Comparison of ENCODE assay signal across 22 cellular contexts in genomic region chr2:231467613-231468525, GRCh38. TPM values are rescaled to one million over a fixed set of nuclear protein-coding genes. Genes with fewer than 3 reads are reported as not detected.
DNase-seq lines count a peak whose midpoint lies in the region; ATAC-seq and TF ChIP-seq lines count a peak whose summit lies in the region.
"Had no signal": no experiment of that assay in that cellular context is flagged by ENCODE, and none has a peak within 500 bp of the region (broad histone marks: within the 10 kb centered on the region; RNA-seq: fewer than 3 reads in every experiment).

No MANE protein-coding gene starts in this region.

- no peaks in the 10 kb centered on the region for H3K9me3 ChIP-seq in spleen
- H3K9me3 ChIP-seq: psoas muscle had no signal

- H3K36me3 ChIP-seq in spleen, result peaks cover 0 to 3% (median under 1%) of the 10 kb centered on the region in 6 donors

- peaks cover 9 to 37% (median 24%) of the 10 kb centered on the region in 6 donors for H3K4me1 ChIP-seq in spleen

- peaks cover 10% of the 10 kb centered on the region for H3K36me3 Mint-ChIP-seq in activated CD4-positive, alpha-beta T cell treated with anti-CD3 and anti-CD28 coated beads, Interleukin-2, amount 10 ng/mL, durations not matched to agents 7 days and 5 days (ENCODE audit: low read depth)
- H3K36me3 Mint-ChIP-seq in activated T-helper 1 cell treated with anti-CD3 and anti-CD28 coated beads, Interleukin-12 subunit alpha, Interleukin-12 subunit beta, Interleukin-2, Interleukin-4 antibody, amounts not matched to agents 30 ng/mL and 10 ng/mL and 1 ng/mL, durations not matched to agents 14 hours and 24 hours and 36 hours (ENCODE audit: low read depth), result peaks cover 10% of the 10 kb centered on the region

- no peaks in the 10 kb centered on the region for H3K27me3 Mint-ChIP-seq in activated CD4-positive, alpha-beta T cell treated with anti-CD3 and anti-CD28 coated beads, Interleukin-2, amount 10 ng/mL, durations not matched to agents 7 days and 5 days
- peaks cover 4% of the 10 kb centered on the region for H3K27me3 Mint-ChIP-seq in activated T-helper 1 cell treated with anti-CD3 and anti-CD28 coated beads, Interleukin-12 subunit alpha, Interleukin-12 subunit beta, Interleukin-2, Interleukin-4 antibody, amounts not matched to agents 30 ng/mL and 10 ng/mL and 1 ng/mL, durations not matched to agents 14 hours and 24 hours and 36 hours (ENCODE audit: insufficient read depth)
- H3K27me3 Mint-ChIP-seq: activated CD4-positive, alpha-beta memory T cell treated with anti-CD3 and anti-CD28 coated beads for 36 hours; CD4-positive, CD25-positive, alpha-beta regulatory T cell; stimulated activated naive CD8-positive, alpha-beta T cell treated with anti-CD3 and anti-CD28 coated beads, Interleukin-15, Interleukin-2, amounts not matched to agents 100 ng/mL and 50 ng/mL, for 24 hours had no signal

- ATAC-seq in GM18873 (IDR thresholded peaks at IDR 0.05; ENCODE audit: low FRiP score, unreplicated experiment) (no peak), HG02885 (IDR thresholded peaks at IDR 0.05; ENCODE audit: poor library complexity, unreplicated experiment) (no peak)
- ATAC-seq: left ventricle myocardium superior, psoas muscle had no signal

- POLR2A ChIA-PET in activated CD4-positive, alpha-beta T cell treated with anti-CD3 and anti-CD28 coated beads, Interleukin-2, amount 10 ng/mL, durations not matched to agents 7 days and 5 days (lab: Charles Lee), result interaction anchor here (0.5 kb wide), 1 partner anchor 8 kb away, joined by 4 read pairs; no protein-coding TSS in a partner anchor

- WGBS in spleen, 5 donors, result 81 to 89% (median 84%) methylated on average over 10 to 12 of the region's 12 CpGs

- no peaks in the 10 kb centered on the region for H3K27me3 ChIP-seq in spleen (replicated peaks in 1 of 7)

- H3K4me1 Mint-ChIP-seq in activated CD4-positive, alpha-beta T cell treated with anti-CD3 and anti-CD28 coated beads, Interleukin-2, amount 10 ng/mL, durations not matched to agents 7 days and 5 days, result peaks cover 32% of the 10 kb centered on the region
- H3K4me1 Mint-ChIP-seq in activated T-helper 1 cell treated with anti-CD3 and anti-CD28 coated beads, Interleukin-12 subunit alpha, Interleukin-12 subunit beta, Interleukin-2, Interleukin-4 antibody, amounts not matched to agents 30 ng/mL and 10 ng/mL and 1 ng/mL, durations not matched to agents 14 hours and 24 hours and 36 hours (ENCODE audit: low read depth), result peaks cover 25% of the 10 kb centered on the region

- H3K4me3 Mint-ChIP-seq in activated CD4-positive, alpha-beta T cell treated with anti-CD3 and anti-CD28 coated beads, Interleukin-2, amount 10 ng/mL, durations not matched to agents 7 days and 5 days, result no peak overlapping the region
- no peak overlapping the region for H3K4me3 Mint-ChIP-seq in activated T-helper 1 cell treated with anti-CD3 and anti-CD28 coated beads, Interleukin-12 subunit alpha, Interleukin-12 subunit beta, Interleukin-2, Interleukin-4 antibody, amounts not matched to agents 30 ng/mL and 10 ng/mL and 1 ng/mL, durations not matched to agents 14 hours and 24 hours and 36 hours
- H3K4me3 Mint-ChIP-seq: activated CD4-positive, alpha-beta memory T cell treated with anti-CD3 and anti-CD28 coated beads for 36 hours; stimulated activated naive CD8-positive, alpha-beta T cell treated with anti-CD3 and anti-CD28 coated beads, Interleukin-15, Interleukin-2, amounts not matched to agents 100 ng/mL and 50 ng/mL, for 24 hours had no signal

- H3K27ac ChIP-seq in spleen, result no peak overlapping the region
- H3K27ac ChIP-seq: epithelial cell of prostate, GM23248, HL-60, psoas muscle had no signal

- H3K4me3 ChIP-seq in spleen, result no peak overlapping the region
- H3K4me3 ChIP-seq: GM23248, psoas muscle had no signal

- H3K9me3 Mint-ChIP-seq in activated CD4-positive, alpha-beta T cell treated with anti-CD3 and anti-CD28 coated beads, Interleukin-2, amount 10 ng/mL, durations not matched to agents 7 days and 5 days, result no peaks in the 10 kb centered on the region
- H3K9me3 Mint-ChIP-seq in activated T-helper 1 cell treated with anti-CD3 and anti-CD28 coated beads, Interleukin-12 subunit alpha, Interleukin-12 subunit beta, Interleukin-2, Interleukin-4 antibody, amounts not matched to agents 30 ng/mL and 10 ng/mL and 1 ng/mL, durations not matched to agents 14 hours and 24 hours and 36 hours, result no peaks in the 10 kb centered on the region
- H3K9me3 Mint-ChIP-seq: activated CD4-positive, alpha-beta memory T cell treated with anti-CD3 and anti-CD28 coated beads for 36 hours; CD4-positive, CD25-positive, alpha-beta regulatory T cell; stimulated activated naive CD8-positive, alpha-beta T cell treated with anti-CD3 and anti-CD28 coated beads, Interleukin-15, Interleukin-2, amounts not matched to agents 100 ng/mL and 50 ng/mL, for 24 hours had no signal

- DNase-seq in activated CD4-positive, alpha-beta T cell treated with anti-CD3 and anti-CD28 coated beads, Interleukin-2, amount 10 ng/mL, durations not matched to agents 7 days and 5 days, result no peak
- DNase-seq in activated CD4-positive, alpha-beta T cell treated with anti-CD3 and anti-CD28 coated beads for 48 hours, result no peak
- DNase-seq in activated T-helper 1 cell treated with anti-CD3 and anti-CD28 coated beads, Interleukin-12 subunit alpha, Interleukin-12 subunit beta, Interleukin-2, Interleukin-4 antibody, amounts not matched to agents 30 ng/mL and 10 ng/mL and 1 ng/mL, durations not matched to agents 14 hours and 24 hours and 36 hours (ENCODE audit: low spot score), result no peak
- DNase-seq in mesenteric fat pad (ENCODE audit: low spot score) (peak; percentile 55), spleen (peak; percentile 70), NCI-H2196 (lab: John Stamatoyannopoulos, UW; ENCODE audit: unreplicated experiment) (no peak)
- DNase-seq: activated CD4-positive, alpha-beta memory T cell treated with anti-CD3 and anti-CD28 coated beads for 36 hours; activated CD8-positive, alpha-beta memory T cell treated with anti-CD3 and anti-CD28 coated beads, Interleukin-2, amount 50 U/mL, for 4 hours; CD4-positive, CD25-positive, alpha-beta regulatory T cell; DMS153; GM23248; Karpas-422; left ventricle myocardium superior; NCI-H1694; psoas muscle; SHP77 treated with DMSO at 0.1 percent for 48 hours; SW 1271 had no signal

- TF ChIP-seq POLR2A in spleen (IDR thresholded peaks at IDR 0.05), result no peak

- CTCF ChIA-PET in activated CD4-positive, alpha-beta T cell treated with anti-CD3 and anti-CD28 coated beads, Interleukin-2, amount 10 ng/mL, durations not matched to agents 7 days and 5 days (lab: Charles Lee), result interaction anchor here (0.9 to 7.8 kb wide), 6 partner anchors 9 to 209 kb away, joined by 3 to 85 read pairs (median 4); no protein-coding TSS in a partner anchor

- intact Hi-C loops in activated T-helper 1 cell treated with anti-CD3 and anti-CD28 coated beads, Interleukin-12 subunit alpha, Interleukin-12 subunit beta, Interleukin-2, Interleukin-4 antibody, amounts not matched to agents 30 ng/mL and 10 ng/mL and 1 ng/mL, durations not matched to agents 14 hours and 24 hours and 36 hours (cut with micrococcal nuclease), result loop anchor here (10.0 kb wide), 2 partner anchors 497 to 1543 kb away; partner anchors contain the start of genes DIS3L2, FBXO36 and TRIP12
- intact Hi-C loops in spleen (cut with DNase I; ENCODE audit: low total_unique reads), result no loop called here

- TF ChIP-seq CTCF in spleen (IDR thresholded peaks at IDR 0.05 in 8 of 11, conservative IDR thresholded peaks at IDR 0.05 in 3 of 11), result no peak

- peak overlapping the region; percentile 21 for H3K27ac Mint-ChIP-seq in activated CD4-positive, alpha-beta T cell treated with anti-CD3 and anti-CD28 coated beads, Interleukin-2, amount 10 ng/mL, durations not matched to agents 7 days and 5 days
- H3K27ac Mint-ChIP-seq in activated T-helper 1 cell treated with anti-CD3 and anti-CD28 coated beads, Interleukin-12 subunit alpha, Interleukin-12 subunit beta, Interleukin-2, Interleukin-4 antibody, amounts not matched to agents 30 ng/mL and 10 ng/mL and 1 ng/mL, durations not matched to agents 14 hours and 24 hours and 36 hours, result peak overlapping the region; percentile 52
- H3K27ac Mint-ChIP-seq: activated CD4-positive, alpha-beta memory T cell treated with anti-CD3 and anti-CD28 coated beads for 36 hours; stimulated activated naive CD8-positive, alpha-beta T cell treated with anti-CD3 and anti-CD28 coated beads, Interleukin-15, Interleukin-2, amounts not matched to agents 100 ng/mL and 50 ng/mL, for 24 hours had no signal

RNA-seq across cellular contexts. Expression of gene NCL, which starts 3.6 kb away (rescaled TPM):
- total RNA-seq in activated CD4-positive, alpha-beta T cell treated with anti-CD3 and anti-CD28 coated beads, Interleukin-2, amount 10 ng/mL, durations not matched to agents 7 days and 5 days, result 100 to 1,000 TPM; 542 to 599 TPM
- 1,388 and 1,421 TPM in 2 replicates for total RNA-seq in activated T-helper 1 cell treated with anti-CD3 and anti-CD28 coated beads, Interleukin-12 subunit alpha, Interleukin-12 subunit beta, Interleukin-2, Interleukin-4 antibody, amounts not matched to agents 30 ng/mL and 10 ng/mL and 1 ng/mL, durations not matched to agents 14 hours and 24 hours and 36 hours
- total RNA-seq in mesenteric fat pad, result 512 TPM
- total RNA-seq in spleen, result 100 to 1,000 TPM; 133 to 424 (median 306) TPM
- 100 to 1,000 TPM; 113 to 161 (median 152) TPM for polyA plus RNA-seq in spleen

Comparison
In these comparisons a context has a peak if more than half of its experiments do, and no peak if none do; other contexts are left out.
1. DNase-seq: peak in mesenteric fat pad (single experiment) and spleen (single experiment); none in activated CD4-positive, alpha-beta T cell treated with anti-CD3 and anti-CD28 coated beads, Interleukin-2, amount 10 ng/mL, durations not matched to agents 7 days and 5 days (single experiment), activated CD4-positive, alpha-beta T cell treated with anti-CD3 and anti-CD28 coated beads for 48 hours (single experiment), activated T-helper 1 cell treated with anti-CD3 and anti-CD28 coated beads, Interleukin-12 subunit alpha, Interleukin-12 subunit beta, Interleukin-2, Interleukin-4 antibody, amounts not matched to agents 30 ng/mL and 10 ng/mL and 1 ng/mL, durations not matched to agents 14 hours and 24 hours and 36 hours (single experiment) and NCI-H2196 (single experiment).